ENCODE assay signal across 30 cellular contexts in genomic region chr14:94884616-94885230, GRCh38.
DNase-seq lines count a peak whose midpoint lies in the region; ATAC-seq and TF ChIP-seq lines count a peak whose summit lies in the region.
"Had no signal": no experiment of that assay in that cellular context is flagged by ENCODE, and none has a peak within 500 bp of the region (broad histone marks: within the 10 kb centered on the region; RNA-seq: fewer than 3 reads in every experiment).

No MANE protein-coding gene starts in this region.

- DNase-seq in A673 (ENCODE audit: low spot score) (no peak), SK-N-MC (ENCODE audit: low read depth, low spot score) (no peak), islet precursor cell (peak; percentile 66), neuronal stem cell (ENCODE audit: low spot score) (no peak), foreskin keratinocyte (no peak), NCI-H526 (lab: John Stamatoyannopoulos, UW) (no peak), NCI-H748 treated with DMSO at 0.1 percent for 48 hours (lab: John Stamatoyannopoulos, UW) (no peak)
- no peak for DNase-seq in activated effector memory CD4-positive, alpha-beta T cell treated with Interleukin-2 at 50 U/mL for 16 hours
- DNase-seq: ACHN; BE2C; CD8-positive, alpha-beta memory T cell; DMS 273 treated with DMSO at 0.1 percent for 48 hours; DMS79; EL; GF-D8; HFFc6; Kasumi-1; MV-4-11; NCI-H1105; NCI-H1436 treated with DMSO at 0.1 percent for 48 hours; NCI-H1930; NCI-H2107; NCI-H446 treated with DMSO at 0.1 percent for 48 hours; NCI-H526 treated with DMSO at 0.1 percent for 48 hours; SHP77 had no signal

- POLR2A ChIA-PET in A673 (lab: Charles Lee; ENCODE audit: low non-redundant PET), result no interaction called here

- H3K18ac ChIP-seq in neuronal stem cell (ENCODE audit: low read length), result peak overlapping the region; percentile 69

- CTCF ChIA-PET in A673 (lab: Charles Lee), result no interaction called here

- H4K8ac ChIP-seq in neuronal stem cell (ENCODE audit: low read depth, low read length), result no peak overlapping the region

- H3K14ac ChIP-seq in neuronal stem cell (ENCODE audit: low read length), result no peak overlapping the region

- H3K4me3 ChIP-seq in A673 (ENCODE audit: low read depth, low read length, poor library complexity, severe bottlenecking) (no peak overlapping the region), SK-N-MC (no peak overlapping the region), neuronal stem cell (ENCODE audit: low read length in 2 of 2) (no peak overlapping the region)
- H3K4me3 ChIP-seq: HAP-1, K562 had no signal

- H2BK120ac ChIP-seq in neuronal stem cell (ENCODE audit: low read depth, low read length), result peak overlapping the region; percentile 66

- H3K4ac ChIP-seq in neuronal stem cell (ENCODE audit: low read length), result no peak overlapping the region

- H3K4me1 ChIP-seq in A673 (ENCODE audit: insufficient read depth, low read length, poor library complexity, severe bottlenecking), result peaks cover 29% of the 10 kb centered on the region
- peaks cover 0 to 3% of the 10 kb centered on the region in 2 donors for H3K4me1 ChIP-seq in neuronal stem cell (ENCODE audit: control insufficient read depth in 2 of 2, insufficient read depth in 1 of 2, low read depth in 1 of 2, low read length in 2 of 2)
- H3K4me1 ChIP-seq in foreskin keratinocyte, result no peaks in the 10 kb centered on the region
- H3K4me1 ChIP-seq: BE2C, HAP-1 had no signal

- intact Hi-C loops in A673 (cut with micrococcal nuclease; ENCODE audit: unreplicated experiment), result loop anchor here (10.0 kb wide), 1 partner anchor 190 kb away; no protein-coding TSS in a partner anchor

- TF ChIP-seq CTCF in A673 (conservative IDR thresholded peaks at IDR 0.05; ENCODE audit: low read depth, low read length), result no peak
- TF ChIP-seq CTCF in foreskin keratinocyte (conservative IDR thresholded peaks at IDR 0.05), result no peak

- no peak overlapping the region for H2AFZ ChIP-seq in neuronal stem cell (ENCODE audit: low read length)

- peak overlapping the region; percentile 63 for H3K27ac ChIP-seq in A673 (ENCODE audit: low read depth, low read length, poor library complexity, severe bottlenecking)
- peak overlapping the region; percentile 90 for H3K27ac ChIP-seq in SK-N-MC
- H3K27ac ChIP-seq in neuronal stem cell (replicated peaks; ENCODE audit: low read length), result no peak overlapping the region
- no peak overlapping the region for H3K27ac ChIP-seq in foreskin keratinocyte
- H3K27ac ChIP-seq: 22Rv1, RWPE1 had no signal

- H3K36me3 ChIP-seq in A673 (ENCODE audit: insufficient read depth, low read length, poor library complexity, severe bottlenecking), result no peaks in the 10 kb centered on the region
- no peaks in the 10 kb centered on the region for H3K36me3 ChIP-seq in SK-N-MC (ENCODE audit: insufficient read depth, low read length)
- H3K36me3 ChIP-seq in neuronal stem cell (replicated peaks in 1 of 2; ENCODE audit: control insufficient read depth in 2 of 2, insufficient read depth in 2 of 2, low read length in 2 of 2), result no peaks in the 10 kb centered on the region
- H3K36me3 ChIP-seq: BE2C, HAP-1 had no signal

- H3K9me3 ChIP-seq in A673 (ENCODE audit: low read depth, low read length, poor library complexity, severe bottlenecking), result no peaks in the 10 kb centered on the region
- no peaks in the 10 kb centered on the region for H3K9me3 ChIP-seq in SK-N-MC (ENCODE audit: low read depth, low read length)
- H3K9me3 ChIP-seq in neuronal stem cell (replicated peaks in 1 of 2; ENCODE audit: control insufficient read depth in 2 of 2, insufficient read depth in 1 of 2, low read depth in 1 of 2, low read length in 2 of 2), result peaks cover 0 to 10% of the 10 kb centered on the region in 2 donors
- H3K9me3 ChIP-seq: BE2C, HAP-1 had no signal

- H2BK5ac ChIP-seq in neuronal stem cell (ENCODE audit: low read length), result no peak overlapping the region

- peak overlapping the region; percentile 29 for H2AK5ac ChIP-seq in neuronal stem cell (ENCODE audit: low read depth, low read length)

- H3K4me2 ChIP-seq in neuronal stem cell (ENCODE audit: insufficient read depth, low read length, poor library complexity, severe bottlenecking), result no peak overlapping the region

- no peaks in the 10 kb centered on the region for H3K79me1 ChIP-seq in neuronal stem cell (ENCODE audit: low read depth, low read length)

- no peak for ATAC-seq in foreskin keratinocyte
- ATAC-seq: K562, Panc1 had no signal

- no peak overlapping the region for H2BK12ac ChIP-seq in neuronal stem cell (ENCODE audit: low read length)

- no TSS peak for BruUV-seq in A673 (replicated peaks; lab: Mats Ljungman, UMichigan)

- H3K27me3 ChIP-seq in A673 (replicated peaks; ENCODE audit: insufficient read depth, low read depth, low read length, poor library complexity) (no peaks in the 10 kb centered on the region), neuronal stem cell (ENCODE audit: control insufficient read depth in 3 of 3, insufficient read depth in 3 of 3, low read depth in 1 of 3, low read length in 3 of 3) (peaks cover 0 to 4% (median 0%) of the 10 kb centered on the region in 3 experiments), foreskin keratinocyte (no peaks in the 10 kb centered on the region)

- no peak overlapping the region for H4K91ac ChIP-seq in neuronal stem cell (ENCODE audit: low read depth, low read length, poor library complexity)

- H3K9ac ChIP-seq in SK-N-MC (ENCODE audit: insufficient read length), result peak overlapping the region; percentile 53
- H3K9ac ChIP-seq in neuronal stem cell (ENCODE audit: low read depth, low read length, poor library complexity), result peak overlapping the region; percentile 3

- no peak overlapping the region for H3K23ac ChIP-seq in neuronal stem cell (ENCODE audit: low read depth, low read length, poor library complexity)

- H2BK15ac ChIP-seq in neuronal stem cell (ENCODE audit: low read length), result peak overlapping the region; percentile 50

- WGBS in neuronal stem cell (ENCODE audit: extremely low coverage in 2 of 2, insufficient read length in 2 of 2, insufficient replicate concordance in 1 of 2), 2 donors, result no CpG with 5 or more reads among the region's 19 CpGs

Comparison
In these comparisons a context has a peak if more than half of its experiments do, and no peak if none do; other contexts are left out.
1. H3K27ac ChIP-seq: peak in A673 (single experiment) and SK-N-MC (single experiment); none in neuronal stem cell (single experiment) and foreskin keratinocyte (single experiment).